8 cellular contexts compared by ENCODE assay signal in genomic region chr14:103518416-103519042, GRCh38. TPM values are rescaled to one million over a fixed set of nuclear protein-coding genes. Genes with fewer than 3 reads are reported as not detected.
DNase-seq lines count a peak whose midpoint lies in the region; ATAC-seq, FAIRE-seq and TF ChIP-seq lines count a peak whose summit lies in the region.

No MANE protein-coding gene starts in this region.

- H3K4me3 ChIP-seq in CD4-positive, CD25-positive, alpha-beta regulatory T cell (ENCODE audit: low read depth, low read length), result no peak overlapping the region
- H3K4me3 ChIP-seq in GM12878, result no peak overlapping the region
- no peak overlapping the region for H3K4me3 ChIP-seq in iPS-15b (ENCODE audit: low read depth, low read length)

- H3K36me3 Mint-ChIP-seq in CD4-positive, CD25-positive, alpha-beta regulatory T cell, result no peaks in the 10 kb centered on the region

- BruUV-seq in GM12878 (replicated peaks; lab: Mats Ljungman, UMichigan), result no TSS peak

- H3K27me3 ChIP-seq in CD4-positive, CD25-positive, alpha-beta regulatory T cell (ENCODE audit: control insufficient read depth, insufficient read depth, low read length), result no peaks in the 10 kb centered on the region
- H3K27me3 ChIP-seq in GM12878 (replicated peaks in 1 of 2; ENCODE audit: control insufficient read depth in 2 of 2, insufficient read depth in 2 of 2, low read length in 1 of 2) (peaks cover 2% of the 10 kb centered on the region in 2 experiments; a peak in 2 of 4 replicates), iPS-15b (ENCODE audit: control insufficient read depth, insufficient read depth, low read length) (peaks cover 4% of the 10 kb centered on the region)

- SMC1A ChIA-PET in GM12878 (lab: Charles Lee; ENCODE audit: uncharacterized antibody, unreplicated experiment), result interaction anchor here (0.7 to 3.0 kb wide), 7 partner anchors 9 to 43 kb away, joined by 3 to 13 read pairs (median 3); partner anchors contain the start of gene TRMT61A

- no peaks in the 10 kb centered on the region for H3K36me3 ChIP-seq in CD4-positive, CD25-positive, alpha-beta regulatory T cell (ENCODE audit: control insufficient read depth, insufficient read depth, low read length)
- H3K36me3 ChIP-seq in GM12878 (ENCODE audit: control insufficient read depth in 2 of 2, insufficient read depth in 2 of 2, low read length in 1 of 2) (no peaks in the 10 kb centered on the region), iPS-15b (ENCODE audit: control insufficient read depth, insufficient read depth, low read length) (peaks cover 21% of the 10 kb centered on the region)

- H3K9ac ChIP-seq in GM12878 (ENCODE audit: control insufficient read depth, insufficient read depth, low read length) (no peak overlapping the region), iPS-15b (ENCODE audit: low read depth, low read length) (peak overlapping the region; percentile 37)

- RAD21 ChIA-PET in GM12878 (lab: Charles Lee; ENCODE audit: unreplicated experiment), result interaction anchor here (1.0 to 2.2 kb wide), 6 partner anchors 10 to 223 kb away, joined by 3 to 25 read pairs (median 7); partner anchors contain the start of gene TRMT61A

- H3K4me1 ChIP-seq in CD4-positive, CD25-positive, alpha-beta regulatory T cell (ENCODE audit: control insufficient read depth, insufficient read depth, low read length, poor library complexity, severe bottlenecking), result peaks cover 24% of the 10 kb centered on the region
- H3K4me1 ChIP-seq in GM12878 (ENCODE audit: control insufficient read depth, insufficient read depth, low read length) (peaks cover 25% of the 10 kb centered on the region), iPS-15b (ENCODE audit: control insufficient read depth, insufficient read depth, low read length) (peaks cover 2% of the 10 kb centered on the region)

- TF ChIP-seq EP300 in GM12878 (IDR thresholded peaks at IDR 0.05; ENCODE audit: borderline replicate concordance in 1 of 2, control insufficient read depth in 1 of 2, low read depth in 2 of 2, low read length in 2 of 2), result no peak

- DNase-seq in CD4-positive, CD25-positive, alpha-beta regulatory T cell, result peak; percentile 44 to 46 (median 46)
- no peak for DNase-seq in GM12878 (ENCODE audit: low read depth, low spot score)
- DNase-seq in stimulated activated CD4-positive, alpha-beta T cell treated with anti-CD3 and anti-CD28 coated beads, Interleukin-12 subunit alpha, Interleukin-12 subunit beta, amount 100 ng/mL, for 4 hours, result peak; percentile 59

- H3K4me3 Mint-ChIP-seq in CD4-positive, CD25-positive, alpha-beta regulatory T cell, result peak overlapping the region in 1 of 4 donors; percentile 79

- no peak for TF ChIP-seq POLR2A in GM12878 (IDR thresholded peaks at IDR 0.05; ENCODE audit: low read depth, low read length)

- H3K9me3 ChIP-seq in CD4-positive, CD25-positive, alpha-beta regulatory T cell (ENCODE audit: control insufficient read depth in 2 of 2, low read length in 2 of 2), result no peaks in the 10 kb centered on the region
- H3K9me3 ChIP-seq in GM12878 (replicated peaks; ENCODE audit: control insufficient read depth, insufficient read depth, low read length) (no peaks in the 10 kb centered on the region), iPS-15b (ENCODE audit: control insufficient read depth, insufficient read depth, low read length) (no peaks in the 10 kb centered on the region)

- no peaks in the 10 kb centered on the region for H3K9me3 Mint-ChIP-seq in CD4-positive, CD25-positive, alpha-beta regulatory T cell

- H2AFZ ChIP-seq in GM12878 (ENCODE audit: control insufficient read depth, low read depth, low read length), result no peak overlapping the region

- TF ChIP-seq CTCF in GM12878 (IDR thresholded peaks at IDR 0.05 in 2 of 3, conservative IDR thresholded peaks at IDR 0.05 in 1 of 3; ENCODE audit: control insufficient read depth in 2 of 3, extremely low read depth in 1 of 3, insufficient read depth in 1 of 3, low read depth in 3 of 3, low read length in 3 of 3), result peak; percentile 85 to 94 (median 86)

- H3K27ac ChIP-seq in CD4-positive, CD25-positive, alpha-beta regulatory T cell (ENCODE audit: insufficient read depth, low read length, poor library complexity, severe bottlenecking), result no peak overlapping the region
- H3K27ac ChIP-seq in GM12878 (ENCODE audit: control insufficient read depth, insufficient read depth), result no peak overlapping the region

- no peaks in the 10 kb centered on the region for H3K79me2 ChIP-seq in GM12878 (ENCODE audit: control insufficient read depth, insufficient read depth, low read length)

- CTCF ChIA-PET in GM12878 (lab: Yijun Ruan, JAX), result interaction anchor here (0.5 to 6.5 kb wide), 19 partner anchors 8 to 164 kb away, joined by 3 to 53 read pairs (median 3); partner anchors contain the start of gene TRMT61A

- H3K4me1 Mint-ChIP-seq in CD4-positive, CD25-positive, alpha-beta regulatory T cell, result peaks cover 0 to 12% (median 5%) of the 10 kb centered on the region in 4 donors

- 17% methylated on average over 8 of the region's 9 CpGs for WGBS in GM12878 (ENCODE audit: insufficient coverage, insufficient replicate concordance, low lambda C conversion rate, missing lambda C conversion rate)

- intact Hi-C loops in GM12878 (cut with micrococcal nuclease; ENCODE audit: unreplicated experiment), result loop anchor here (1.0 kb wide), 1 partner anchor 28 kb away; no protein-coding TSS in a partner anchor

- peak in 1 of 2 donors; percentile 29 for ATAC-seq in CD4-positive, CD25-positive, alpha-beta regulatory T cell (ENCODE audit: low read depth in 2 of 2)
- peak; percentile 37 for ATAC-seq in HG03432 (IDR thresholded peaks at IDR 0.05; ENCODE audit: unreplicated experiment)
- peak; percentile 70 for ATAC-seq in SK-N-SH treated with all-trans-retinoic acid at 6 μM for 48 hours
- ATAC-seq in GM12878, result peak; percentile 71
- ATAC-seq in GM21367 (IDR thresholded peaks at IDR 0.05; ENCODE audit: unreplicated experiment), result no peak
- ATAC-seq in HG03439 (IDR thresholded peaks at IDR 0.05; ENCODE audit: unreplicated experiment), result no peak

- POLR2A ChIA-PET in GM12878 (lab: Charles Lee), result interaction anchor here (0.5 kb wide), 1 partner anchor 11 kb away, joined by 3 read pairs; no protein-coding TSS in a partner anchor

- H3K27ac Mint-ChIP-seq in CD4-positive, CD25-positive, alpha-beta regulatory T cell, result no peak overlapping the region

- H4K20me1 ChIP-seq in GM12878 (ENCODE audit: control insufficient read depth, insufficient read depth), result no peaks in the 10 kb centered on the region

- peaks cover 9% of the 10 kb centered on the region for H3K27me3 Mint-ChIP-seq in CD4-positive, CD25-positive, alpha-beta regulatory T cell

- FAIRE-seq in GM12878 (lab: Jason Lieb, UNC), result peak; percentile 71

- no peak overlapping the region for H3K4me2 ChIP-seq in GM12878 (ENCODE audit: control insufficient read depth, insufficient read depth)

- in situ Hi-C loops in GM12878 (cut with MboI), result loop anchor here (5.0 kb wide), 1 partner anchor 39 kb away; no protein-coding TSS in a partner anchor

- peak; percentile 81 for TF ChIP-seq RAD21 in GM12878 (IDR thresholded peaks at IDR 0.05; ENCODE audit: insufficient read depth, low read depth, low read length)

RNA-seq across cellular contexts. Expression of gene CKB, which starts 4.1 kb away (rescaled TPM):
- total RNA-seq in CD4-positive, CD25-positive, alpha-beta regulatory T cell, result 5.8 TPM
- 1 to 10 TPM in 3 of 4 donors, not detected in 1; 1.4 to 1.7 (median 1.7) TPM for polyA plus RNA-seq in CD4-positive, CD25-positive, alpha-beta regulatory T cell
- total RNA-seq in GM12878 (2013; cell fraction: nucleolus; rRNA removed), result 5.2 and 8.1 TPM in 2 replicates
- 2.0 and 5.2 TPM in 2 replicates for total RNA-seq in GM12878 (2014; rRNA removed)
- 0.37 and 0.40 TPM in 2 replicates for total RNA-seq in GM12878 (2014; rRNA removed; fragmentation: Illumina TruSeq; extraction: Trizol)
- total RNA-seq in GM12878 (2021), result 3.6 and 5.5 TPM in 2 replicates
- 4.6 TPM for polyA plus RNA-seq in GM12878 (2011; ENCODE audit: low read depth)
- polyA plus RNA-seq in GM12878 (2011; rRNA removed), result 4.9 and 6.1 TPM in 2 replicates
- 8.2 and 14.3 TPM in 2 replicates for polyA plus RNA-seq in GM12878 (2011; cell fraction: cytosol; rRNA removed)
- polyA plus RNA-seq in GM12878 (2011; cell fraction: nucleus; rRNA removed), result 21.1 and 21.6 TPM in 2 replicates
- polyA plus RNA-seq in GM12878 (2012), result 8.6 and 8.9 TPM in 2 replicates
- 0.46 TPM in 1 of 2 replicates, not detected in the other for polyA plus RNA-seq in GM12878 (2014; fragmentation: Illumina TruSeq; extraction: Trizol)
- under 1 TPM; 0.48 to 0.90 TPM for polyA plus RNA-seq in GM12878 (2014; fragmentation: Nextera tagmentation; extraction: Ambion mirVana)
- 2.8 and 9.0 TPM in 2 replicates for polyA plus RNA-seq in GM12878 (2014; rRNA removed)
- polyA plus RNA-seq in GM12878 (2016; fragmentation: Nextera tagmentation; extraction: Ambion mirVana), result 1 to 10 TPM; 2.6 to 3.3 TPM
- polyA minus RNA-seq in GM12878 (2011; rRNA and poly(A)+ RNA removed), result 2.3 and 12.2 TPM in 2 replicates
- polyA minus RNA-seq in GM12878 (2011; cell fraction: cytosol; rRNA and poly(A)+ RNA removed), result 5.2 and 7.7 TPM in 2 replicates
- polyA minus RNA-seq in GM12878 (2011; cell fraction: nucleus; rRNA and poly(A)+ RNA removed), result 1.7 and 4.3 TPM in 2 replicates

RNA-seq across cellular contexts. Expression of gene TRMT61A, which starts 10.5 kb away (rescaled TPM):
- 9.7 TPM for total RNA-seq in CD4-positive, CD25-positive, alpha-beta regulatory T cell
- 1 to 10 TPM; 3.7 to 7.5 (median 6.1) TPM for polyA plus RNA-seq in CD4-positive, CD25-positive, alpha-beta regulatory T cell
- total RNA-seq in GM12878 (2013; cell fraction: nucleolus; rRNA removed), result 23.5 and 27.2 TPM in 2 replicates
- 13.5 and 18.2 TPM in 2 replicates for total RNA-seq in GM12878 (2014; rRNA removed)
- 3.7 and 4.7 TPM in 2 replicates for total RNA-seq in GM12878 (2014; rRNA removed; fragmentation: Illumina TruSeq; extraction: Trizol)
- 15.6 and 17.9 TPM in 2 replicates for total RNA-seq in GM12878 (2021)
- 2.0 TPM for polyA plus RNA-seq in GM12878 (2011; ENCODE audit: low read depth)
- 2.4 and 5.1 TPM in 2 replicates for polyA plus RNA-seq in GM12878 (2011; rRNA removed)
- polyA plus RNA-seq in GM12878 (2011; cell fraction: cytosol; rRNA removed), result 9.0 and 16.6 TPM in 2 replicates
- 49.7 and 52.9 TPM in 2 replicates for polyA plus RNA-seq in GM12878 (2011; cell fraction: nucleus; rRNA removed)
- 5.6 and 7.1 TPM in 2 replicates for polyA plus RNA-seq in GM12878 (2012)
- 0.46 and 1.4 TPM in 2 replicates for polyA plus RNA-seq in GM12878 (2014; fragmentation: Illumina TruSeq; extraction: Trizol)
- under 1 TPM; 0.11 to 0.38 TPM for polyA plus RNA-seq in GM12878 (2014; fragmentation: Nextera tagmentation; extraction: Ambion mirVana)
- polyA plus RNA-seq in GM12878 (2014; rRNA removed), result 17.6 and 20.4 TPM in 2 replicates
- 10 to 100 TPM; 19.8 to 21.9 TPM for polyA plus RNA-seq in GM12878 (2016; fragmentation: Nextera tagmentation; extraction: Ambion mirVana)
- polyA minus RNA-seq in GM12878 (2011; rRNA and poly(A)+ RNA removed), result 3.9 and 9.5 TPM in 2 replicates
- 4.0 and 4.1 TPM in 2 replicates for polyA minus RNA-seq in GM12878 (2011; cell fraction: cytosol; rRNA and poly(A)+ RNA removed)
- polyA minus RNA-seq in GM12878 (2011; cell fraction: nucleus; rRNA and poly(A)+ RNA removed), result 15.0 and 25.7 TPM in 2 replicates

RNA-seq across cellular contexts. Expression of gene BAG5, which starts 43.9 kb away (rescaled TPM):
- total RNA-seq in CD4-positive, CD25-positive, alpha-beta regulatory T cell, result 31.8 TPM
- polyA plus RNA-seq in CD4-positive, CD25-positive, alpha-beta regulatory T cell, result 10 to 100 TPM; 33.4 to 42.4 (median 39.9) TPM
- total RNA-seq in GM12878 (2013; cell fraction: nucleolus; rRNA removed), result 22.8 and 25.0 TPM in 2 replicates
- total RNA-seq in GM12878 (2014; rRNA removed) (17.5 and 18.5 TPM in 2 replicates), GM12878 (2014; rRNA removed; fragmentation: Illumina TruSeq; extraction: Trizol) (22.9 and 23.8 TPM in 2 replicates), GM12878 (2021) (21.4 and 22.7 TPM in 2 replicates)
- polyA plus RNA-seq in GM12878 (2011; ENCODE audit: low read depth), result 12.5 TPM
- polyA plus RNA-seq in GM12878 (2011; rRNA removed) (10.2 and 14.2 TPM in 2 replicates), GM12878 (2014; fragmentation: Illumina TruSeq; extraction: Trizol) (25.9 and 33.9 TPM in 2 replicates), GM12878 (2014; fragmentation: Nextera tagmentation; extraction: Ambion mirVana) (10 to 100 TPM in 1 of 2 experiments, 1 to 10 TPM in 1; 9.9 to 10.9 TPM), GM12878 (2014; rRNA removed) (13.1 and 13.5 TPM in 2 replicates), GM12878 (2016; fragmentation: Nextera tagmentation; extraction: Ambion mirVana) (10 to 100 TPM; 25.7 to 30.5 TPM)
- 6.2 and 8.1 TPM in 2 replicates for polyA plus RNA-seq in GM12878 (2011; cell fraction: cytosol; rRNA removed)
- polyA plus RNA-seq in GM12878 (2011; cell fraction: nucleus; rRNA removed), result 7.8 and 10.2 TPM in 2 replicates
- polyA plus RNA-seq in GM12878 (2012), result 12.0 and 13.3 TPM in 2 replicates
- polyA minus RNA-seq in GM12878 (2011; rRNA and poly(A)+ RNA removed), result 9.0 and 10.8 TPM in 2 replicates
- 6.1 and 6.8 TPM in 2 replicates for polyA minus RNA-seq in GM12878 (2011; cell fraction: cytosol; rRNA and poly(A)+ RNA removed)
- 4.8 and 8.7 TPM in 2 replicates for polyA minus RNA-seq in GM12878 (2011; cell fraction: nucleus; rRNA and poly(A)+ RNA removed)

RNA-seq across cellular contexts. Expression of gene COA8, which starts 44.2 kb away (rescaled TPM):
- 15.1 TPM for total RNA-seq in CD4-positive, CD25-positive, alpha-beta regulatory T cell
- polyA plus RNA-seq in CD4-positive, CD25-positive, alpha-beta regulatory T cell, result 10 to 100 TPM; 32.3 to 55.0 (median 49.6) TPM
- total RNA-seq in GM12878 (2013; cell fraction: nucleolus; rRNA removed), result 21.6 and 28.1 TPM in 2 replicates
- total RNA-seq in GM12878 (2014; rRNA removed) (23.7 and 37.3 TPM in 2 replicates), GM12878 (2014; rRNA removed; fragmentation: Illumina TruSeq; extraction: Trizol) (22.7 and 24.2 TPM in 2 replicates), GM12878 (2021) (29.0 and 34.7 TPM in 2 replicates)
- polyA plus RNA-seq in GM12878 (2011; ENCODE audit: low read depth), result 11.5 TPM
- polyA plus RNA-seq in GM12878 (2011; rRNA removed) (20.5 and 29.0 TPM in 2 replicates), GM12878 (2014; fragmentation: Illumina TruSeq; extraction: Trizol) (27.4 and 30.6 TPM in 2 replicates), GM12878 (2014; fragmentation: Nextera tagmentation; extraction: Ambion mirVana) (10 to 100 TPM in 1 of 2 experiments, 1 to 10 TPM in 1; 6.1 to 11.3 TPM), GM12878 (2014; rRNA removed) (32.8 and 33.7 TPM in 2 replicates), GM12878 (2016; fragmentation: Nextera tagmentation; extraction: Ambion mirVana) (10 to 100 TPM; 67.6 to 69.5 TPM)
- 15.1 and 16.3 TPM in 2 replicates for polyA plus RNA-seq in GM12878 (2011; cell fraction: cytosol; rRNA removed)
- polyA plus RNA-seq in GM12878 (2011; cell fraction: nucleus; rRNA removed), result 7.8 and 9.0 TPM in 2 replicates
- 34.8 and 40.5 TPM in 2 replicates for polyA plus RNA-seq in GM12878 (2012)
- 5.6 and 7.1 TPM in 2 replicates for polyA minus RNA-seq in GM12878 (2011; rRNA and poly(A)+ RNA removed)
- polyA minus RNA-seq in GM12878 (2011; cell fraction: cytosol; rRNA and poly(A)+ RNA removed), result 2.7 and 3.8 TPM in 2 replicates
- 8.0 and 13.8 TPM in 2 replicates for polyA minus RNA-seq in GM12878 (2011; cell fraction: nucleus; rRNA and poly(A)+ RNA removed)

Comparison
In these comparisons a context has a peak if more than half of its experiments do, and no peak if none do; other contexts are left out.
1. ATAC-seq: peak in HG03432 (single experiment), SK-N-SH treated with all-trans-retinoic acid at 6 μM for 48 hours (single experiment) and GM12878 (single experiment); none in GM21367 (single experiment) and HG03439 (single experiment).